17 cellular contexts compared by ENCODE assay signal in the genomic region with DNA sequence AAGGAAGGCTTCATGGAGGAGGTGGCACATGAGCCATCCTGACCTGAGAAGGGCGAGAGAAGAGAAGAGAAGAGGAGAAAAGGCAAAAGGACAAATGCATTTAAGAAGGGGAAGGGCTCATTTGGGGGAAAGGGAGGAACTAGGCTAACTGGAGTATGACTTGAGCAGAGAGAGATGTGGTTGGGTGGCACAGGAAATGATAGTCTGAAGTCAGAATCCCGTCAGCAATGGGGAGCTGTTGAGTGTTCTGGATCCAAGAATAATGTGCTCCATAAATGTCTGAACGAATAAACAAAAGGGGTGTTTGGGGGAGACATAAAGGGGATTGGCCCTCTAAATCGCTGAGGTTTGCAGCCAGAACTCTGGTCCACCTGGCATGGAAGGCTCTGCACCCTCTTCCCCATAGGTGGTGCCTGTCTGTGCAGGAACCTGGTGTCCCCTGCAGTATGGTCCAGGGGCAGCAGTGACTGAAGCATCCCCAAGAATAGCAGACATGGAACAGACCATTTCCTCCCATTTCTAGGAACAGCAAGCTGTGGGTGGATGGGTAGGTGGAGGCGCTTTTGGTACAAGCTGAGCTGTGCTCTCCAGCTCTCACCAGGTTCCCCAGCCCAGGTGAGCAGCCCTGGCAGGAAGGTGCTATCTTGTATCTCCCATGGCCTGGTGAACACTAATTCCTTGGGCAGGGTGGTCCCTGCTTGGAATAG. TPM values are rescaled to one million over a fixed set of nuclear protein-coding genes. Genes with fewer than 3 reads are reported as not detected.
"Had no signal": no experiment of that assay in that cellular context is flagged by ENCODE, and none has a peak within 500 bp of the region (broad histone marks: within the 10 kb centered on the region; RNA-seq: fewer than 3 reads in every experiment).

No MANE protein-coding gene starts in this region.

- H3K4me2 ChIP-seq: hepatocyte had no signal

- H3K27me3 ChIP-seq: ascending aorta, cardiac muscle cell, hepatocyte had no signal

- H3K36me3 ChIP-seq: ascending aorta, cardiac muscle cell, gastroesophageal sphincter had no signal

- H2AFZ ChIP-seq: hepatocyte had no signal

- H3K79me2 ChIP-seq: hepatocyte had no signal

- H3K4me3 ChIP-seq: ascending aorta, cardiac muscle cell, gastroesophageal sphincter, hepatocyte, mucosa of descending colon had no signal

- H3K9me3 ChIP-seq: ascending aorta, gastroesophageal sphincter, mucosa of descending colon had no signal

- ATAC-seq: activated CD8-positive, alpha-beta T cell treated with anti-CD3 and anti-CD28 coated beads for 36 hours; gastroesophageal sphincter; mucosa of descending colon; natural killer cell had no signal

- DNase-seq: activated CD4-positive, alpha-beta T cell treated with anti-CD3 and anti-CD28 coated beads for 4 hours; activated CD8-positive, alpha-beta memory T cell treated with anti-CD3 and anti-CD28 coated beads, Interleukin-2, amount 50 U/mL, for 4 hours; activated CD8-positive, alpha-beta T cell treated with anti-CD3 and anti-CD28 coated beads for 36 hours; activated naive CD4-positive, alpha-beta T cell; cortex of kidney; effector memory CD4-positive, alpha-beta T cell; mucosa of descending colon; natural killer cell; stimulated activated CD4-positive, alpha-beta T cell treated with anti-CD3 and anti-CD28 coated beads, Interleukin-4, amount 100 ng/mL, for 1 hour; stimulated activated CD8-positive, alpha-beta memory T cell treated with anti-CD3 and anti-CD28 coated beads, Interleukin-4, amount 100 ng/mL, for 48 hours; T1000 had no signal

- H3K27ac ChIP-seq: ascending aorta, cardiac muscle cell, epithelial cell of prostate, gastroesophageal sphincter, hepatocyte, VCaP had no signal

RNA-seq across cellular contexts. Expression of gene CORO2B, which starts 15.2 kb away (rescaled TPM):
- total RNA-seq: activated CD8-positive, alpha-beta T cell treated with anti-CD3 and anti-CD28 coated beads for 36 hours had no signal
